Comparison of ENCODE assay signal across 22 cellular contexts in genomic region chr9:116103976-116104820, GRCh38. TPM values are rescaled to one million over a fixed set of nuclear protein-coding genes. Genes with fewer than 3 reads are reported as not detected.
"Had no signal": no experiment of that assay in that cellular context is flagged by ENCODE, and none has a peak within 500 bp of the region (broad histone marks: within the 10 kb centered on the region; RNA-seq: fewer than 3 reads in every experiment).

No MANE protein-coding gene starts in this region.

- H3K36me3 ChIP-seq: left ventricle myocardium inferior, neutrophil, sigmoid colon, thoracic aorta, upper lobe of right lung, WERI-Rb-1 had no signal

- ATAC-seq: activated naive CD8-positive, alpha-beta T cell treated with anti-CD3 and anti-CD28 coated beads, Interleukin-2, amount 50 U/mL, for 24 hours; natural killer cell; stimulated activated naive B cell treated with anti-CD40 and anti-IgM and Interleukin-4, amounts not matched to agents 10 μg/mL and 1 μg/mL and 100 μg/mL, for 72 hours; T-helper 17 cell; upper lobe of right lung had no signal

- H3K27ac ChIP-seq: dorsolateral prefrontal cortex, epithelial cell of prostate, left ventricle myocardium inferior, neutrophil, sigmoid colon, thoracic aorta, upper lobe of right lung, WERI-Rb-1 had no signal

- H3K4me1 ChIP-seq: left ventricle myocardium inferior, sigmoid colon, upper lobe of right lung had no signal

- H3K27me3 ChIP-seq: neutrophil, sigmoid colon, upper lobe of right lung had no signal

- DNase-seq: activated CD4-positive, alpha-beta T cell treated with anti-CD3 and anti-CD28 coated beads for 1 hour; activated CD8-positive, alpha-beta memory T cell treated with anti-CD3 and anti-CD28 coated beads for 24 hours; activated CD8-positive, alpha-beta memory T cell treated with anti-CD3 and anti-CD28 coated beads, Interleukin-2, amount 50 U/mL, for 48 hours; activated effector memory CD4-positive, alpha-beta T cell treated with Interleukin-2 at 50 U/mL for 16 hours; activated naive CD4-positive, alpha-beta T cell treated with anti-CD3 and anti-CD28 coated beads, Interleukin-2, amount 10 ng/mL, durations not matched to agents 7 days and 5 days; activated naive CD8-positive, alpha-beta T cell treated with anti-CD3 and anti-CD28 coated beads, Interleukin-2, amount 50 U/mL, for 24 hours; activated T-cell treated with anti-CD3 and anti-CD28 coated beads, Interleukin-2, amount 50 U/mL, for 48 hours; aorta; dorsolateral prefrontal cortex; foreskin melanocyte; glutamatergic neuron; hippocampal formation; left ventricle myocardium inferior; natural killer cell; sigmoid colon; stimulated activated naive B cell treated with anti-CD40 and anti-IgM and Interleukin-4, amounts not matched to agents 10 μg/mL and 1 μg/mL and 100 μg/mL, for 72 hours; T-helper 17 cell; upper lobe of right lung; WERI-Rb-1 had no signal

- H3K4me3 ChIP-seq: dorsolateral prefrontal cortex, left ventricle myocardium inferior, sigmoid colon, thoracic aorta, upper lobe of right lung had no signal

- H3K9me3 ChIP-seq: neutrophil, thoracic aorta, upper lobe of right lung had no signal

RNA-seq across cellular contexts. Expression of gene PAPPA, which starts 49.4 kb away (rescaled TPM):
- total RNA-seq: natural killer cell had no signal
